In genomic region chr2:219531639-219532377, GRCh38 we compare ENCODE assay signal across 24 cellular contexts. TPM values are rescaled to one million over a fixed set of nuclear protein-coding genes. Genes with fewer than 3 reads are reported as not detected.
DNase-seq lines count a peak whose midpoint lies in the region; ATAC-seq, FAIRE-seq and TF ChIP-seq lines count a peak whose summit lies in the region.
"Had no signal": no experiment of that assay in that cellular context is flagged by ENCODE, and none has a peak within 500 bp of the region (broad histone marks: within the 10 kb centered on the region; RNA-seq: fewer than 3 reads in every experiment).

No MANE protein-coding gene starts in this region.

- no peak for FAIRE-seq in H1 (lab: Jason Lieb, UNC)
- FAIRE-seq: GM19239, RCC 7860 had no signal

- TF ChIP-seq POLR2A in IMR-90 (IDR thresholded peaks at IDR 0.05; ENCODE audit: low read depth, low read length) (no peak), H1 (IDR thresholded peaks at IDR 0.05; ENCODE audit: control extremely low read depth in 1 of 2, low read depth in 2 of 2, low read length in 2 of 2) (no peak)

- H2AFZ ChIP-seq in IMR-90 (replicated peaks; ENCODE audit: low read length, poor library complexity) (peak overlapping the region; percentile 3), H1 (ENCODE audit: low read length) (no peak overlapping the region)

- no peaks in the 10 kb centered on the region for H3K36me3 ChIP-seq in IMR-90 (ENCODE audit: control insufficient read depth, insufficient read depth, low read length)
- H3K36me3 ChIP-seq in H1 (ENCODE audit: control insufficient read depth in 2 of 4, insufficient read depth in 4 of 4, low read length in 3 of 4): no peaks in the 10 kb centered on the region
- no peaks in the 10 kb centered on the region for H3K36me3 ChIP-seq in effector memory CD4-positive, alpha-beta T cell (ENCODE audit: control insufficient read depth, insufficient read depth, low read length)
- H3K36me3 ChIP-seq: BLaER1 had no signal

- POLR2A ChIA-PET in IMR-90 (lab: Charles Lee; ENCODE audit: unreplicated experiment): no interaction called here
- POLR2A ChIA-PET in H1 (lab: Charles Lee; ENCODE audit: partially characterized antibody): interaction anchor here (0.6 to 2.5 kb wide), 6 partner anchors 10 to 1124 kb away, joined by 3 to 16 read pairs (median 4); a partner anchor contains a TSS

- ATAC-seq in IMR-90 (ENCODE audit: low read depth) (no peak), GM19397 (IDR thresholded peaks at IDR 0.05; ENCODE audit: unreplicated experiment) (no peak)
- ATAC-seq: Right ventricle myocardium inferior had no signal

- no peak for TF ChIP-seq CTCF in IMR-90 (conservative IDR thresholded peaks at IDR 0.05; ENCODE audit: low read depth, low read length)
- TF ChIP-seq CTCF in H1 (IDR thresholded peaks at IDR 0.05; ENCODE audit: control extremely low read depth in 1 of 3, insufficient read depth in 1 of 3, low read depth in 1 of 3, low read length in 3 of 3): no peak

- H3K4me2 ChIP-seq in IMR-90 (ENCODE audit: low read depth, low read length): no peak overlapping the region
- no peak overlapping the region for H3K4me2 ChIP-seq in H1 (ENCODE audit: insufficient read depth in 1 of 2, low read depth in 2 of 2, low read length in 2 of 2)
- H3K4me2 ChIP-seq: BLaER1 had no signal

- H3K9ac ChIP-seq in IMR-90 (ENCODE audit: low read depth, low read length): no peak overlapping the region
- H3K9ac ChIP-seq in H1 (replicated peaks in 1 of 4; ENCODE audit: extremely low read depth in 1 of 4, low read depth in 3 of 4, low read length in 3 of 4): no peak overlapping the region
- H3K9ac ChIP-seq: BLaER1 had no signal

- H2BK12ac ChIP-seq in H1 (ENCODE audit: low read depth, low read length): no peak overlapping the region

- H4K5ac ChIP-seq in IMR-90 (ENCODE audit: low read depth, low read length) (no peak overlapping the region), H1 (ENCODE audit: insufficient read length, low read depth, low read length) (no peak overlapping the region)

- in situ Hi-C loops in IMR-90 (cut with MboI; ENCODE audit: low sequenced_read_pairs): loop anchor here (5.0 kb wide), 1 partner anchor 130 kb away; no protein-coding TSS in a partner anchor

- no peak overlapping the region for H2AK9ac ChIP-seq in IMR-90 (replicated peaks; ENCODE audit: low read depth, low read length, poor library complexity)

- H3K9me3 ChIP-seq in IMR-90 (ENCODE audit: control insufficient read depth, insufficient read depth, low read length): no peaks in the 10 kb centered on the region
- H3K9me3 ChIP-seq in H1 (ENCODE audit: insufficient read depth in 2 of 2, low read depth in 1 of 2, low read length in 1 of 2): no peaks in the 10 kb centered on the region
- H3K9me3 ChIP-seq in effector memory CD4-positive, alpha-beta T cell (ENCODE audit: control insufficient read depth, low read length): no peaks in the 10 kb centered on the region
- H3K9me3 ChIP-seq: BLaER1 had no signal

- DNase-seq in SHP77 (lab: John Stamatoyannopoulos, UW) (peak; percentile 34 to 35), SHP77 treated with DMSO at 0.1 percent for 48 hours (lab: John Stamatoyannopoulos, UW) (no peak), IMR-90 (no peak), H1 (ENCODE audit: low read depth in 1 of 2, low spot score in 2 of 2) (no peak), NCI-H2029 (lab: John Stamatoyannopoulos, UW) (no peak)
- DNase-seq in effector memory CD4-positive, alpha-beta T cell: no peak
- DNase-seq: CD4-positive, alpha-beta T cell; EL; KBM-7; MM.1S; NCI-H1048; NCI-H1417 treated with DMSO at 0.1 percent for 48 hours; NCI-H1930; NCI-H2171 treated with DMSO at 0.1 percent for 48 hours; NCI-H774; OCI-M1; SW 1271; T-helper 2 cell had no signal

- 78% methylated on average over 9 of the region's 20 CpGs; no CpG with 5 or more reads in 1 of the 2 experiments for WGBS in IMR-90 (ENCODE audit: extremely low coverage in 2 of 2, insufficient read length in 1 of 2), 2 experiments
- 82% methylated on average over 19 of the region's 20 CpGs; no CpG with 5 or more reads in 1 of the 2 experiments for WGBS in H1 (ENCODE audit: extremely low coverage in 1 of 2, insufficient coverage in 1 of 2, insufficient read length in 1 of 2, insufficient replicate concordance in 2 of 2, low coverage in 1 of 2, low lambda C conversion rate in 2 of 2, missing lambda C conversion rate in 1 of 2), 2 experiments

- intact Hi-C loops in IMR-90 (cut with micrococcal nuclease): loop anchor here (5.0 kb wide), 1 partner anchor 235 kb away; no protein-coding TSS in a partner anchor

- BruUV-seq in IMR-90 (replicated peaks; lab: Mats Ljungman, UMichigan): no TSS peak

- no peak overlapping the region for H3K27ac ChIP-seq in IMR-90 (ENCODE audit: insufficient read depth, low read length)
- H3K27ac ChIP-seq in H1 (ENCODE audit: low read depth, low read length): no peak overlapping the region
- H3K27ac ChIP-seq in effector memory CD4-positive, alpha-beta T cell (ENCODE audit: insufficient read depth, low read length, poor library complexity, severe bottlenecking): no peak overlapping the region
- H3K27ac ChIP-seq: BLaER1 had no signal

- H4K91ac ChIP-seq in IMR-90 (ENCODE audit: insufficient read depth, low read depth, low read length): no peak overlapping the region
- H4K91ac ChIP-seq in H1 (replicated peaks; ENCODE audit: insufficient read length, low read length): no peak overlapping the region

- H2BK120ac ChIP-seq in IMR-90 (ENCODE audit: low read depth, low read length): no peak overlapping the region
- no peak overlapping the region for H2BK120ac ChIP-seq in H1 (replicated peaks; ENCODE audit: low read depth, low read length)

- H3K79me2 ChIP-seq in H1 (ENCODE audit: control insufficient read depth in 1 of 2, insufficient read depth in 2 of 2, low read length in 2 of 2): no peaks in the 10 kb centered on the region

- TF ChIP-seq RAD21 in IMR-90 (IDR thresholded peaks at IDR 0.05; ENCODE audit: low read length) (no peak), H1 (IDR thresholded peaks at IDR 0.05 in 1 of 2, conservative IDR thresholded peaks at IDR 0.05 in 1 of 2; ENCODE audit: low read depth in 2 of 2, low read length in 2 of 2) (no peak)

- no peak overlapping the region for H2BK20ac ChIP-seq in IMR-90 (ENCODE audit: low read depth, low read length)
- H2BK20ac ChIP-seq in H1 (ENCODE audit: low read length): no peak overlapping the region

- H3K4ac ChIP-seq in IMR-90 (ENCODE audit: low read depth, low read length) (no peak overlapping the region), H1 (replicated peaks; ENCODE audit: insufficient read length, low read depth, low read length) (no peak overlapping the region)

- H3K23me2 ChIP-seq in H1 (ENCODE audit: low read depth, low read length): peaks cover 3% of the 10 kb centered on the region; the same call in 1 of the 2 replicates

- H3K4me1 ChIP-seq in IMR-90 (ENCODE audit: control insufficient read depth, insufficient read depth, low read length): no peaks in the 10 kb centered on the region
- H3K4me1 ChIP-seq in H1 (replicated peaks in 1 of 4; ENCODE audit: control insufficient read depth in 3 of 4, insufficient read depth in 4 of 4, low read length in 3 of 4): peaks cover 0 to 8% (median 3%) of the 10 kb centered on the region in 4 experiments; a peak in 4 of 7 replicates
- H3K4me1 ChIP-seq in effector memory CD4-positive, alpha-beta T cell (ENCODE audit: control insufficient read depth, insufficient read depth, low read length, poor library complexity, severe bottlenecking): no peaks in the 10 kb centered on the region

- no peaks in the 10 kb centered on the region for H4K20me1 ChIP-seq in IMR-90 (ENCODE audit: insufficient read depth, low read length)
- H4K20me1 ChIP-seq in H1 (replicated peaks in 1 of 2; ENCODE audit: control insufficient read depth in 1 of 2, insufficient read depth in 2 of 2, low read length in 2 of 2): no peaks in the 10 kb centered on the region
- H4K20me1 ChIP-seq: BLaER1 had no signal

- dilution Hi-C loops in IMR-90 (cut with HindIII; ENCODE audit: low sequenced_read_pairs, unreplicated experiment): no loop called here

- no peak overlapping the region for H3K14ac ChIP-seq in IMR-90 (replicated peaks; ENCODE audit: low read depth, low read length)
- no peak overlapping the region for H3K14ac ChIP-seq in H1 (ENCODE audit: insufficient read length)

- CTCF ChIA-PET in IMR-90 (lab: Yijun Ruan, JAX) (interaction anchor here (0.5 to 1.2 kb wide), 4 partner anchors 10 to 55 kb away, joined by 3 read pairs; no protein-coding TSS in a partner anchor), H1 (lab: Charles Lee; ENCODE audit: partially characterized antibody) (interaction anchor here (0.7 to 113.1 kb wide), 12 partner anchors 2 to 143 kb away, joined by 3 to 7248 read pairs (median 6); partner anchors contain the start of genes ASIC4, DES, GMPPA and SPEG)

- no peaks in the 10 kb centered on the region for H3K9me1 ChIP-seq in IMR-90 (ENCODE audit: insufficient read depth, low read length)

- H3K27me3 ChIP-seq in IMR-90 (ENCODE audit: control insufficient read depth, insufficient read depth, low read length) (peaks cover 49% of the 10 kb centered on the region), H1 (replicated peaks in 1 of 4; ENCODE audit: control insufficient read depth in 3 of 4, extremely low read depth in 1 of 4, insufficient read depth in 3 of 4, low read length in 3 of 4) (peaks cover 0 to 24% (median 10%) of the 10 kb centered on the region in 4 experiments; a peak in 6 of 7 replicates)
- peaks cover 8% of the 10 kb centered on the region for H3K27me3 ChIP-seq in effector memory CD4-positive, alpha-beta T cell (replicated peaks; ENCODE audit: control insufficient read depth, insufficient read depth, low read length, poor library complexity, severe bottlenecking)

- H3K18ac ChIP-seq in IMR-90 (ENCODE audit: low read depth, low read length) (no peak overlapping the region), H1 (ENCODE audit: extremely low read depth, low read length) (no peak overlapping the region)

- no peak overlapping the region for H2AK5ac ChIP-seq in IMR-90 (ENCODE audit: low read depth, low read length)
- H2AK5ac ChIP-seq in H1 (ENCODE audit: low read depth, low read length): no peak overlapping the region

- H3K4me3 ChIP-seq in IMR-90 (ENCODE audit: insufficient read depth, low read depth, low read length): no peak overlapping the region
- H3K4me3 ChIP-seq in H1 (ENCODE audit: extremely low read depth in 1 of 4, insufficient read depth in 2 of 4, low read depth in 3 of 4, low read length in 4 of 4): no peak overlapping the region
- H3K4me3 ChIP-seq in effector memory CD4-positive, alpha-beta T cell (ENCODE audit: insufficient read depth, low read depth, low read length, poor library complexity, severe bottlenecking): no peak overlapping the region
- H3K4me3 ChIP-seq: BLaER1 had no signal

- H3K23ac ChIP-seq in IMR-90 (ENCODE audit: low read depth, low read length) (no peak overlapping the region), H1 (ENCODE audit: insufficient read length) (no peak overlapping the region)

- H2BK5ac ChIP-seq in IMR-90 (ENCODE audit: low read depth, low read length, poor library complexity, severe bottlenecking) (no peak overlapping the region), H1 (ENCODE audit: low read depth, low read length) (no peak overlapping the region)

- no peaks in the 10 kb centered on the region for H3K79me1 ChIP-seq in IMR-90 (ENCODE audit: low read depth in 1 of 2, low read length in 2 of 2)
- no peaks in the 10 kb centered on the region for H3K79me1 ChIP-seq in H1 (ENCODE audit: low read depth, low read length)

- H3K56ac ChIP-seq in IMR-90 (ENCODE audit: extremely low read depth, insufficient read depth, low read length): no peak overlapping the region
- H3K56ac ChIP-seq in H1 (replicated peaks; ENCODE audit: insufficient read length, low read depth, low read length): no peak overlapping the region

- H2BK15ac ChIP-seq in IMR-90 (ENCODE audit: low read depth, low read length): no peak overlapping the region
- H2BK15ac ChIP-seq in H1 (ENCODE audit: low read length): no peak overlapping the region; the same call in 1 of the 2 replicates

- no peak for TF ChIP-seq EP300 in H1 (IDR thresholded peaks at IDR 0.05; ENCODE audit: borderline replicate concordance in 1 of 2, low read depth in 2 of 2, low read length in 2 of 2)

- H4K8ac ChIP-seq in IMR-90 (ENCODE audit: low read depth in 2 of 2, low read length in 2 of 2) (no peak overlapping the region), H1 (ENCODE audit: extremely low read depth, insufficient read depth, low read length) (peak overlapping the region; percentile 83)

RNA-seq across cellular contexts. Expression of gene CHPF, which starts 11.8 kb away (rescaled TPM):
- 24.0 and 27.2 TPM in 2 replicates for total RNA-seq in IMR-90 (2012; rRNA removed)
- polyA plus RNA-seq in IMR-90 (2012; rRNA removed) (115 and 147 TPM in 2 replicates), H1 (2011; rRNA removed) (67.3 and 103 TPM in 2 replicates)
- polyA plus RNA-seq in IMR-90 (2012; cell fraction: cytosol; rRNA removed): 108 and 204 TPM in 2 replicates
- polyA plus RNA-seq in IMR-90 (2012; cell fraction: nucleus; rRNA removed; ENCODE audit: low replicate concordance): 37.3 and 118 TPM in 2 replicates
- total RNA-seq in H1 (2021; fragmentation: NEBNext Ultra II Directional; extraction: Animal tissue kit (Norgen Biotek cat#: 25700)): 62.9 and 68.1 TPM in 2 replicates
- 61.7 TPM for polyA plus RNA-seq in H1 (2011; cell fraction: cytosol; rRNA removed)
- polyA plus RNA-seq in H1 (2011; cell fraction: nucleus; rRNA removed): 76.8 TPM
- 33.7 to 59.5 TPM (median 55.7 TPM) in 4 replicates for polyA plus RNA-seq in H1 (2012, experiment 1 of 2)
- 62.7 TPM for polyA plus RNA-seq in H1 (2012, experiment 2 of 2)
- 107 TPM for polyA plus RNA-seq in H1 (2013, experiment 1 of 2)
- 107 TPM for polyA plus RNA-seq in H1 (2013, experiment 2 of 2)
- 17.3 and 20.9 TPM in 2 replicates for polyA minus RNA-seq in H1 (2011; rRNA and poly(A)+ RNA removed)
- polyA minus RNA-seq in H1 (2011; cell fraction: cytosol; rRNA and poly(A)+ RNA removed): 62.2 TPM
- 38.8 TPM for polyA minus RNA-seq in H1 (2011; cell fraction: nucleus; rRNA and poly(A)+ RNA removed)

RNA-seq across cellular contexts. Expression of gene TMEM198, which starts 12.0 kb away (rescaled TPM):
- under 0.01 and 0.18 TPM in 2 replicates for total RNA-seq in IMR-90 (2012; rRNA removed)
- polyA plus RNA-seq in IMR-90 (2012; rRNA removed): 2.2 and 3.0 TPM in 2 replicates
- 0.81 and 1.3 TPM in 2 replicates for polyA plus RNA-seq in IMR-90 (2012; cell fraction: cytosol; rRNA removed)
- polyA plus RNA-seq in IMR-90 (2012; cell fraction: nucleus; rRNA removed; ENCODE audit: low replicate concordance): 20.2 and 40.5 TPM in 2 replicates
- total RNA-seq in H1 (2021; fragmentation: NEBNext Ultra II Directional; extraction: Animal tissue kit (Norgen Biotek cat#: 25700)): 10.2 and 11.0 TPM in 2 replicates
- 10.4 and 15.4 TPM in 2 replicates for polyA plus RNA-seq in H1 (2011; rRNA removed)
- polyA plus RNA-seq in H1 (2011; cell fraction: cytosol; rRNA removed): 10.0 TPM
- polyA plus RNA-seq in H1 (2011; cell fraction: nucleus; rRNA removed): 19.0 TPM
- polyA plus RNA-seq in H1 (2012, experiment 1 of 2): 7.6 to 11.7 TPM (median 9.4 TPM) in 4 replicates
- 13.6 TPM for polyA plus RNA-seq in H1 (2012, experiment 2 of 2)
- polyA plus RNA-seq in H1 (2013, experiment 1 of 2): 8.4 TPM
- polyA plus RNA-seq in H1 (2013, experiment 2 of 2): 8.2 TPM
- 4.3 and 6.1 TPM in 2 replicates for polyA minus RNA-seq in H1 (2011; rRNA and poly(A)+ RNA removed)
- 7.5 TPM for polyA minus RNA-seq in H1 (2011; cell fraction: cytosol; rRNA and poly(A)+ RNA removed)
- 5.6 TPM for polyA minus RNA-seq in H1 (2011; cell fraction: nucleus; rRNA and poly(A)+ RNA removed)

RNA-seq across cellular contexts. Expression of gene ASIC4, which starts 17.5 kb away (rescaled TPM):
- total RNA-seq in IMR-90 (2012; rRNA removed): not detected in 2 replicates
- polyA plus RNA-seq in IMR-90 (2012; rRNA removed) (0.10 TPM in 1 of 2 replicates, not detected in the other), H1 (2011; rRNA removed) (0.12 and 0.30 TPM in 2 replicates)
- polyA plus RNA-seq in IMR-90 (2012; cell fraction: cytosol; rRNA removed): not detected in 2 replicates
- polyA plus RNA-seq in IMR-90 (2012; cell fraction: nucleus; rRNA removed; ENCODE audit: low replicate concordance): 0.16 and 0.33 TPM in 2 replicates
- 0.19 and 0.22 TPM in 2 replicates for total RNA-seq in H1 (2021; fragmentation: NEBNext Ultra II Directional; extraction: Animal tissue kit (Norgen Biotek cat#: 25700))
- 0.18 TPM for polyA plus RNA-seq in H1 (2011; cell fraction: cytosol; rRNA removed)
- polyA plus RNA-seq in H1 (2011; cell fraction: nucleus; rRNA removed): 0.96 TPM
- polyA plus RNA-seq in H1 (2012, experiment 1 of 2): 0.11 to 0.42 TPM (median 0.36 TPM) in 3 of 4 replicates, not detected in the other
- 0.05 TPM for polyA plus RNA-seq in H1 (2012, experiment 2 of 2)
- 0.06 TPM for polyA plus RNA-seq in H1 (2013, experiment 1 of 2)
- polyA plus RNA-seq in H1 (2013, experiment 2 of 2): 0.13 TPM
- 0.12 and 0.22 TPM in 2 replicates for polyA minus RNA-seq in H1 (2011; rRNA and poly(A)+ RNA removed)
- polyA minus RNA-seq in H1 (2011; cell fraction: cytosol; rRNA and poly(A)+ RNA removed): not detected
- polyA minus RNA-seq in H1 (2011; cell fraction: nucleus; rRNA and poly(A)+ RNA removed): 0.50 TPM
- total RNA-seq: H4, Right ventricle myocardium inferior had no signal

RNA-seq across cellular contexts. Expression of gene GMPPA, which starts 33.1 kb away (rescaled TPM):
- total RNA-seq in IMR-90 (2012; rRNA removed): 93.0 and 103 TPM in 2 replicates
- 124 and 134 TPM in 2 replicates for polyA plus RNA-seq in IMR-90 (2012; rRNA removed)
- polyA plus RNA-seq in IMR-90 (2012; cell fraction: cytosol; rRNA removed): 73.7 and 110 TPM in 2 replicates
- polyA plus RNA-seq in IMR-90 (2012; cell fraction: nucleus; rRNA removed; ENCODE audit: low replicate concordance): 322 and 367 TPM in 2 replicates
- 34.3 and 35.3 TPM in 2 replicates for total RNA-seq in H1 (2021; fragmentation: NEBNext Ultra II Directional; extraction: Animal tissue kit (Norgen Biotek cat#: 25700))
- 98.8 and 101 TPM in 2 replicates for polyA plus RNA-seq in H1 (2011; rRNA removed)
- polyA plus RNA-seq in H1 (2011; cell fraction: cytosol; rRNA removed): 59.0 TPM
- polyA plus RNA-seq in H1 (2011; cell fraction: nucleus; rRNA removed): 133 TPM
- 32.8 to 43.7 TPM (median 41.5 TPM) in 4 replicates for polyA plus RNA-seq in H1 (2012, experiment 1 of 2)
- polyA plus RNA-seq in H1 (2012, experiment 2 of 2): 53.9 TPM
- 32.4 TPM for polyA plus RNA-seq in H1 (2013, experiment 1 of 2)
- 31.6 TPM for polyA plus RNA-seq in H1 (2013, experiment 2 of 2)
- 67.3 and 79.3 TPM in 2 replicates for polyA minus RNA-seq in H1 (2011; rRNA and poly(A)+ RNA removed)
- 24.6 TPM for polyA minus RNA-seq in H1 (2011; cell fraction: cytosol; rRNA and poly(A)+ RNA removed)
- 26.1 TPM for polyA minus RNA-seq in H1 (2011; cell fraction: nucleus; rRNA and poly(A)+ RNA removed)

RNA-seq across cellular contexts. Expression of gene OBSL1, which starts 39.5 kb away (rescaled TPM):
- total RNA-seq in IMR-90 (2012; rRNA removed): 21.4 and 21.5 TPM in 2 replicates
- polyA plus RNA-seq in IMR-90 (2012; rRNA removed) (51.2 and 51.8 TPM in 2 replicates), H1 (2011; rRNA removed) (116 and 205 TPM in 2 replicates)
- polyA plus RNA-seq in IMR-90 (2012; cell fraction: cytosol; rRNA removed): 55.5 and 61.7 TPM in 2 replicates
- polyA plus RNA-seq in IMR-90 (2012; cell fraction: nucleus; rRNA removed; ENCODE audit: low replicate concordance): 203 and 301 TPM in 2 replicates
- 127 and 135 TPM in 2 replicates for total RNA-seq in H1 (2021; fragmentation: NEBNext Ultra II Directional; extraction: Animal tissue kit (Norgen Biotek cat#: 25700))
- polyA plus RNA-seq in H1 (2011; cell fraction: cytosol; rRNA removed): 171 TPM
- polyA plus RNA-seq in H1 (2011; cell fraction: nucleus; rRNA removed): 776 TPM
- 105 to 168 TPM (median 164 TPM) in 4 replicates for polyA plus RNA-seq in H1 (2012, experiment 1 of 2)
- polyA plus RNA-seq in H1 (2012, experiment 2 of 2): 108 TPM
- polyA plus RNA-seq in H1 (2013, experiment 1 of 2): 76.8 TPM
- polyA plus RNA-seq in H1 (2013, experiment 2 of 2): 67.6 TPM
- 64.9 and 94.5 TPM in 2 replicates for polyA minus RNA-seq in H1 (2011; rRNA and poly(A)+ RNA removed)
- polyA minus RNA-seq in H1 (2011; cell fraction: cytosol; rRNA and poly(A)+ RNA removed): 91.4 TPM
- 160 TPM for polyA minus RNA-seq in H1 (2011; cell fraction: nucleus; rRNA and poly(A)+ RNA removed)

Comparison
In these comparisons a context has a peak if more than half of its experiments do, and no peak if none do; other contexts are left out.
1. DNase-seq: peak in SHP77 (2 of 2); none in SHP77 treated with DMSO at 0.1 percent for 48 hours (single experiment), IMR-90 (single experiment), H1 (0 of 2), effector memory CD4-positive, alpha-beta T cell (0 of 3) and NCI-H2029 (single experiment).